Comparison of ENCODE assay signal across 8 cellular contexts in the genomic region with DNA sequence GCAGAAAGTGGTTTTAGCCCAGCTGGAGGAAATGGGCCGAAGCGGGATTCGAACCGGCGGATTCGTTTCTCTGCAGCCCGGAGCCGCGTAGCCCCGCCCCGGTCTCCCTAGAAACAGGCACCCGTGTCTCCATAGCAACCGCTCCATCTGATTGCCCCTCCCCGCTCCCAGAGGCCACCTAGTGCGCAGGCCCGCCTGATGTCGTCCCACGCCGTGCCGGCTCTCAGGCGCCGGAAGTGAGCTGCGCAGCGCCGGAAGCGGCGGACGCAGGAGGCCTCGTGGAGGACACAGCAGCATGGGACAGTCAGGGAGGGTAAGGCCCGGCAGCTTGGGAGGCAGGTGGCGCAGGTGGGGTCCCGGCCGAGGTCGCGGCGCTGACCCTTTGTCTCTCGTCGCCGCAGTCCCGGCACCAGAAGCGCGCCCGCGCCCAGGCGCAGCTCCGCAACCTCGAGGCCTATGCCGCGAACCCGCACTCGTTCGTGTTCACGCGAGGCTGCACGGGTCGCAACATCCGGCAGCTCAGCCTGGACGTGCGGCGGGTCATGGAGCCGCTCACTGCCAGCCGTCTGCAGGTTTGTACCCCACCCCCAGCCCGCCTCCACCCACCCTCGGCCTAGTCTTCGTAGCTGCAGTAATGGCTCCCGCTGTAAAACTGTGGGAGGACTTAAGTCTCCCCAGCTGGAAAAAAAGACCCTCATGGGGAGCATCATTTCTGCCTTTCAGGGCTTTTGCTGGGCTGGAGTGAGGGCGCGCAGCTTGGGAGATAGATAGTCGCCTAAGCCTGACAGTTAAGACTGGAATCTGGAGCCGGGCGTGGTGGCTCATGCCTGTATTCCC. TPM values are rescaled to one million over a fixed set of nuclear protein-coding genes. Genes with fewer than 3 reads are reported as not detected.
A peak's percentile ranks its signal among the peaks of the same experiment; 100 is the strongest.
DNase-seq lines count a peak whose midpoint lies in the region; ATAC-seq and TF ChIP-seq lines count a peak whose summit lies in the region.

A gene with protein sequence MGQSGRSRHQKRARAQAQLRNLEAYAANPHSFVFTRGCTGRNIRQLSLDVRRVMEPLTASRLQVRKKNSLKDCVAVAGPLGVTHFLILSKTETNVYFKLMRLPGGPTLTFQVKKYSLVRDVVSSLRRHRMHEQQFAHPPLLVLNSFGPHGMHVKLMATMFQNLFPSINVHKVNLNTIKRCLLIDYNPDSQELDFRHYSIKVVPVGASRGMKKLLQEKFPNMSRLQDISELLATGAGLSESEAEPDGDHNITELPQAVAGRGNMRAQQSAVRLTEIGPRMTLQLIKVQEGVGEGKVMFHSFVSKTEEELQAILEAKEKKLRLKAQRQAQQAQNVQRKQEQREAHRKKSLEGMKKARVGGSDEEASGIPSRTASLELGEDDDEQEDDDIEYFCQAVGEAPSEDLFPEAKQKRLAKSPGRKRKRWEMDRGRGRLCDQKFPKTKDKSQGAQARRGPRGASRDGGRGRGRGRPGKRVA (plus strand): TSS at position 263 of the 837 bp plus-strand sequence. CDS start 33 bp downstream, at position 296.

- no peak for TF ChIP-seq CTCF in AG09309 (IDR thresholded peaks at IDR 0.05; ENCODE audit: control insufficient read depth, insufficient read depth, low read depth, low read length, missing control alignments)

- peaks cover 65% of the 10 kb centered on the region for H3K36me3 Mint-ChIP-seq in central memory CD8-positive, alpha-beta T cell (ENCODE audit: insufficient read depth)

- H3K4me3 Mint-ChIP-seq in central memory CD8-positive, alpha-beta T cell = peak within 1 kb of the TSS; percentile 63

- ATAC-seq in GM19043 (IDR thresholded peaks at IDR 0.05; ENCODE audit: low read depth, unreplicated experiment) (peak; percentile 45), HG03378 (IDR thresholded peaks at IDR 0.05; ENCODE audit: unreplicated experiment) (peak; percentile 43)
- ATAC-seq in activated CD4-positive, CD25-positive, alpha-beta regulatory T cell treated with anti-CD3 and anti-CD28 coated beads, Interleukin-2, amount 50 U/mL, for 24 hours = peak; percentile 73 to 78
- peak; percentile 45 for ATAC-seq in central memory CD8-positive, alpha-beta T cell (replicated peaks; ENCODE audit: extremely low read depth, poor library complexity, severe bottlenecking)

- H3K4me1 Mint-ChIP-seq in central memory CD8-positive, alpha-beta T cell = peaks cover 60% of the 10 kb centered on the region

- H3K4me3 ChIP-seq in AG09309 (ENCODE audit: control insufficient read depth, low read depth, low read length) = peak within 1 kb of the TSS; percentile 58

- H3K9me3 Mint-ChIP-seq in central memory CD8-positive, alpha-beta T cell = no peaks in the 10 kb centered on the region

- H3K27me3 Mint-ChIP-seq in central memory CD8-positive, alpha-beta T cell = no peaks in the 10 kb centered on the region

- peak within 1 kb of the TSS; percentile 99 for H3K27ac Mint-ChIP-seq in central memory CD8-positive, alpha-beta T cell (ENCODE audit: low read depth)

- DNase-seq in AG09309 (ENCODE audit: low read depth) (peak; percentile 89), NCI-H460 (ENCODE audit: extremely low read depth, low read depth) (peak; percentile 97), islet precursor cell (peak; percentile 98)
- DNase-seq in central memory CD8-positive, alpha-beta T cell (ENCODE audit: low spot score in 2 of 2) = peak; percentile 92 to 97
- DNase-seq in stimulated activated CD4-positive, alpha-beta T cell treated with anti-CD3 and anti-CD28 coated beads, Interleukin-12 subunit alpha, Interleukin-12 subunit beta, amount 100 ng/mL, for 4 hours = peak; percentile 93

RNA-seq across cellular contexts. Expression of the gene that starts here (rescaled TPM):
- 38.5 and 39.7 TPM in 2 replicates for total RNA-seq in NCI-H460 (2014; rRNA removed; shearing (Covaris generic))
- 67.7 and 78.2 TPM in 2 replicates for polyA plus RNA-seq in NCI-H460 (2014; cell fraction: nucleus; rRNA removed)

Comparison
In these comparisons a context has a peak if more than half of its experiments do, and no peak if none do; other contexts are left out.
1. Peak in every context shown above with its lines: DNase-seq, ATAC-seq and H3K4me3 ChIP-seq.